Comparison of ENCODE assay signal across 20 cellular contexts in genomic region chr1:208615356-208615755, GRCh38.
DNase-seq lines count a peak whose midpoint lies in the region; ATAC-seq, FAIRE-seq and TF ChIP-seq lines count a peak whose summit lies in the region.
"Had no signal": no experiment of that assay in that cellular context is flagged by ENCODE, and none has a peak within 500 bp of the region (broad histone marks: within the 10 kb centered on the region; RNA-seq: fewer than 3 reads in every experiment).

No MANE protein-coding gene starts in this region.

- no peak overlapping the region for H3K4me3 Mint-ChIP-seq in stimulated activated memory B cell treated with anti-CD40 and anti-IgM and Interleukin-4, amounts not matched to agents 10 μg/mL and 1 μg/mL and 100 μg/mL, for 72 hours
- H3K4me3 Mint-ChIP-seq: CD4-positive, alpha-beta T cell had no signal

- H3K4me2 ChIP-seq in endothelial cell of umbilical vein (ENCODE audit: insufficient read depth, low read length): no peak overlapping the region

- no peak overlapping the region for H3K9ac ChIP-seq in endothelial cell of umbilical vein (replicated peaks; ENCODE audit: extremely low read depth, insufficient read depth, low read length)
- H3K9ac ChIP-seq: GM23248 had no signal

- H3K4me1 Mint-ChIP-seq in stimulated activated memory B cell treated with anti-CD40 and anti-IgM and Interleukin-4, amounts not matched to agents 10 μg/mL and 1 μg/mL and 100 μg/mL, for 72 hours: no peaks in the 10 kb centered on the region

- dilution Hi-C loops in endothelial cell of umbilical vein (cut with MboI; ENCODE audit: extremely low pct_ligation_motif_present, low sequenced_read_pairs): no loop called here

- H3K27me3 ChIP-seq in endothelial cell of umbilical vein (ENCODE audit: control insufficient read depth in 2 of 2, insufficient read depth in 2 of 2, low read length in 2 of 2): no peaks in the 10 kb centered on the region
- H3K27me3 ChIP-seq in effector memory CD4-positive, alpha-beta T cell (replicated peaks; ENCODE audit: control insufficient read depth, insufficient read depth, low read length, poor library complexity, severe bottlenecking): no peaks in the 10 kb centered on the region
- H3K27me3 ChIP-seq: BE2C had no signal

- H4K20me1 ChIP-seq in endothelial cell of umbilical vein (replicated peaks; ENCODE audit: control insufficient read depth, extremely low read depth, insufficient read depth, low read length): no peaks in the 10 kb centered on the region

- H3K4me1 ChIP-seq in endothelial cell of umbilical vein (ENCODE audit: control insufficient read depth, extremely low read depth, insufficient read depth, low read length): no peaks in the 10 kb centered on the region
- no peaks in the 10 kb centered on the region for H3K4me1 ChIP-seq in effector memory CD4-positive, alpha-beta T cell (ENCODE audit: control insufficient read depth, insufficient read depth, low read length, poor library complexity, severe bottlenecking)
- H3K4me1 ChIP-seq: BE2C, Caco-2, HAP-1 had no signal

- no peaks in the 10 kb centered on the region for H3K27me3 Mint-ChIP-seq in stimulated activated memory B cell treated with anti-CD40 and anti-IgM and Interleukin-4, amounts not matched to agents 10 μg/mL and 1 μg/mL and 100 μg/mL, for 72 hours

- H3K9me3 Mint-ChIP-seq in stimulated activated memory B cell treated with anti-CD40 and anti-IgM and Interleukin-4, amounts not matched to agents 10 μg/mL and 1 μg/mL and 100 μg/mL, for 72 hours: peaks cover 9% of the 10 kb centered on the region

- no peaks in the 10 kb centered on the region for H3K9me3 ChIP-seq in endothelial cell of umbilical vein (replicated peaks; ENCODE audit: control insufficient read depth, insufficient read depth, low read length)
- no peaks in the 10 kb centered on the region for H3K9me3 ChIP-seq in effector memory CD4-positive, alpha-beta T cell (ENCODE audit: control insufficient read depth, low read length)
- H3K9me3 ChIP-seq: BE2C, Caco-2, HAP-1 had no signal

- no peak for TF ChIP-seq POLR2A in endothelial cell of umbilical vein (IDR thresholded peaks at IDR 0.05; ENCODE audit: low read depth, low read length)

- H3K36me3 Mint-ChIP-seq in stimulated activated memory B cell treated with anti-CD40 and anti-IgM and Interleukin-4, amounts not matched to agents 10 μg/mL and 1 μg/mL and 100 μg/mL, for 72 hours: no peaks in the 10 kb centered on the region

- no peak overlapping the region for H2AFZ ChIP-seq in endothelial cell of umbilical vein (ENCODE audit: low read depth, low read length)
- H2AFZ ChIP-seq: GM23248 had no signal

- no peak overlapping the region for H3K4me3 ChIP-seq in AG10803 (ENCODE audit: low read length)
- H3K4me3 ChIP-seq in endothelial cell of umbilical vein (replicated peaks in 1 of 3; ENCODE audit: insufficient read depth in 1 of 3, low read depth in 1 of 3, low read length in 3 of 3): no peak overlapping the region
- no peak overlapping the region for H3K4me3 ChIP-seq in effector memory CD4-positive, alpha-beta T cell (ENCODE audit: insufficient read depth, low read depth, low read length, poor library complexity, severe bottlenecking)
- H3K4me3 ChIP-seq: GM12878, GM23248, HAP-1, K562 had no signal

- no peak overlapping the region for H3K27ac Mint-ChIP-seq in stimulated activated memory B cell treated with anti-CD40 and anti-IgM and Interleukin-4, amounts not matched to agents 10 μg/mL and 1 μg/mL and 100 μg/mL, for 72 hours
- H3K27ac Mint-ChIP-seq: CD4-positive, alpha-beta T cell had no signal

- no peaks in the 10 kb centered on the region for H3K9me1 ChIP-seq in endothelial cell of umbilical vein (replicated peaks; ENCODE audit: control insufficient read depth, extremely low read depth, insufficient read depth, low read length)

- H3K27ac ChIP-seq in endothelial cell of umbilical vein (ENCODE audit: insufficient read depth, low read depth, low read length): no peak overlapping the region
- no peak overlapping the region for H3K27ac ChIP-seq in effector memory CD4-positive, alpha-beta T cell (ENCODE audit: insufficient read depth, low read length, poor library complexity, severe bottlenecking)
- H3K27ac ChIP-seq: C4-2B, GM23248 had no signal

- no peaks in the 10 kb centered on the region for H3K36me3 ChIP-seq in endothelial cell of umbilical vein (ENCODE audit: control insufficient read depth in 2 of 2, extremely low read depth in 1 of 2, insufficient read depth in 2 of 2, low read length in 2 of 2)
- no peaks in the 10 kb centered on the region for H3K36me3 ChIP-seq in effector memory CD4-positive, alpha-beta T cell (ENCODE audit: control insufficient read depth, insufficient read depth, low read length)
- H3K36me3 ChIP-seq: BE2C, HAP-1 had no signal

- CTCF ChIA-PET in endothelial cell of umbilical vein (lab: Charles Lee): interaction anchor here (1.7 kb wide), 1 partner anchor 593 kb away, joined by 3 read pairs; no protein-coding TSS in a partner anchor

- POLR2A ChIA-PET in endothelial cell of umbilical vein (lab: Charles Lee): no interaction called here

- intact Hi-C loops in endothelial cell of umbilical vein (cut with micrococcal nuclease): no loop called here

- DNase-seq in AG10803 (ENCODE audit: low read depth): peak; percentile 54
- peak; percentile 25 for DNase-seq in GM04503 (ENCODE audit: low read depth)
- no peak for DNase-seq in endothelial cell of umbilical vein (ENCODE audit: low read depth, low spot score)
- DNase-seq in effector memory CD4-positive, alpha-beta T cell: no peak
- DNase-seq: 8988T; BE2C; Caco-2; CD4-positive, alpha-beta T cell; GF-D8; GM23248; IMR-90 had no signal

- TF ChIP-seq CTCF in AG10803 (conservative IDR thresholded peaks at IDR 0.05; ENCODE audit: low read length) (no peak), endothelial cell of umbilical vein (IDR thresholded peaks at IDR 0.05; ENCODE audit: extremely low read depth in 1 of 2, insufficient read depth in 1 of 2, low read depth in 1 of 2, low read length in 2 of 2) (no peak)

- no TSS peak for BruUV-seq in endothelial cell of umbilical vein (replicated peaks; lab: Mats Ljungman, UMichigan)

- peak; percentile 15 for FAIRE-seq in endothelial cell of umbilical vein (lab: Jason Lieb, UNC)
- FAIRE-seq: D721Med, GM12878, HTR-8/SVneo, K562 had no signal

- H3K79me2 ChIP-seq in endothelial cell of umbilical vein (ENCODE audit: control insufficient read depth, insufficient read depth, low read length): no peaks in the 10 kb centered on the region

- ATAC-seq in HG03469 (IDR thresholded peaks at IDR 0.05; ENCODE audit: unreplicated experiment): no peak
- no peak for ATAC-seq in stimulated activated memory B cell treated with anti-CD40 and anti-IgM and Interleukin-4, amounts not matched to agents 10 μg/mL and 1 μg/mL and 100 μg/mL, for 72 hours
- no peak for ATAC-seq in GM18868 (IDR thresholded peaks at IDR 0.05; ENCODE audit: unreplicated experiment)
- ATAC-seq: GM12878, K562 had no signal

TF ChIP-seq in endothelial cell of umbilical vein, 7 proteins besides CTCF, POLR2A, EP300 and RAD21:
- no peak for TF ChIP-seq POLR2AphosphoS5 (IDR thresholded peaks at IDR 0.05; ENCODE audit: insufficient read depth, low read depth, low read length)
- no peak for TF ChIP-seq FOS (IDR thresholded peaks at IDR 0.05; ENCODE audit: borderline replicate concordance, insufficient read depth, low read length)
- no peak for TF ChIP-seq GATA2 (IDR thresholded peaks at IDR 0.05; ENCODE audit: insufficient read depth, insufficient read length, low read depth, low read length)
- no peak for TF ChIP-seq MYC (IDR thresholded peaks at IDR 0.05; ENCODE audit: low read depth, low read length)
- TF ChIP-seq JUN (IDR thresholded peaks at IDR 0.05; ENCODE audit: borderline replicate concordance, insufficient read depth, insufficient read length, low read depth): no peak
- no peak for TF ChIP-seq MAX (IDR thresholded peaks at IDR 0.05; ENCODE audit: insufficient read depth, insufficient read length)
- TF ChIP-seq EZH2 (IDR thresholded peaks at IDR 0.05; ENCODE audit: borderline replicate concordance, low read depth, low read length, severe bottlenecking): no peak
TF ChIP-seq in endothelial cell of umbilical vein: peak in this region for 0.

Comparison
In these comparisons a context has a peak if more than half of its experiments do, and no peak if none do; other contexts are left out.
1. DNase-seq: peak in AG10803 (single experiment) and GM04503 (single experiment); none in endothelial cell of umbilical vein (single experiment) and effector memory CD4-positive, alpha-beta T cell (0 of 3).